18 cellular contexts compared by ENCODE assay signal in genomic region chr12:125208942-125209341, GRCh38. TPM values are rescaled to one million over a fixed set of nuclear protein-coding genes. Genes with fewer than 3 reads are reported as not detected.
"Had no signal": no experiment of that assay in that cellular context is flagged by ENCODE, and none has a peak within 500 bp of the region (broad histone marks: within the 10 kb centered on the region; RNA-seq: fewer than 3 reads in every experiment).

No MANE protein-coding gene starts in this region.

- H3K27ac Mint-ChIP-seq: activated CD4-positive, alpha-beta T cell treated with anti-CD3 and anti-CD28 coated beads, Interleukin-2, amount 10 ng/mL, durations not matched to agents 24 days and 14 days; activated CD8-positive, alpha-beta T cell treated with anti-CD3 and anti-CD28 coated beads, Interleukin-2, amount 10 ng/mL, durations not matched to agents 7 days and 5 days; activated naive CD8-positive, alpha-beta T cell; activated T-cell treated with anti-CD3 and anti-CD28 coated beads, Interleukin-2, amount 50 U/mL, for 72 hours; T-helper 17 cell had no signal

- H3K9me3 Mint-ChIP-seq: activated CD4-positive, alpha-beta T cell treated with anti-CD3 and anti-CD28 coated beads, Interleukin-2, amount 10 ng/mL, durations not matched to agents 24 days and 14 days; activated T-cell treated with anti-CD3 and anti-CD28 coated beads, Interleukin-2, amount 50 U/mL, for 72 hours had no signal

- H3K4me1 ChIP-seq: body of pancreas, colonic mucosa, foreskin keratinocyte had no signal

- H3K36me3 Mint-ChIP-seq: activated naive CD8-positive, alpha-beta T cell had no signal

- DNase-seq: activated CD4-positive, alpha-beta T cell treated with anti-CD3 and anti-CD28 coated beads, Interleukin-2, amount 10 ng/mL, durations not matched to agents 24 days and 14 days; activated CD4-positive, CD25-positive, alpha-beta regulatory T cell; activated CD8-positive, alpha-beta memory T cell treated with anti-CD3 and anti-CD28 coated beads, Interleukin-2, amount 50 U/mL, for 4 hours; activated CD8-positive, alpha-beta T cell treated with anti-CD3 and anti-CD28 coated beads, Interleukin-2, amount 10 ng/mL, durations not matched to agents 7 days and 5 days; activated gamma-delta T cell; activated T-cell treated with anti-CD3 and anti-CD28 coated beads, Interleukin-2, amount 50 U/mL, for 72 hours; amniotic stem cell; body of pancreas; central memory CD4-positive, alpha-beta T cell; colonic mucosa; effector CD8-positive, alpha-beta T cell; foreskin keratinocyte; left colon; stimulated activated CD4-positive, alpha-beta T cell treated with anti-CD3 and anti-CD28 coated beads, Interleukin-12 subunit alpha, Interleukin-12 subunit beta, amount 100 ng/mL, for 4 hours; stimulated activated CD4-positive, alpha-beta T cell treated with anti-CD3 and anti-CD28 coated beads, Interleukin-2, amount 100 ng/mL, for 24 hours; T-helper 17 cell had no signal

- H3K27ac ChIP-seq: body of pancreas, colonic mucosa, foreskin keratinocyte, neutrophil had no signal

- H3K9me3 ChIP-seq: body of pancreas, colonic mucosa, neutrophil had no signal

- ATAC-seq: activated CD8-positive, alpha-beta T cell treated with anti-CD3 and anti-CD28 coated beads, Interleukin-2, amount 10 ng/mL, durations not matched to agents 7 days and 5 days; activated T-cell treated with anti-CD3 and anti-CD28 coated beads, Interleukin-2, amount 50 U/mL, for 72 hours; body of pancreas; foreskin keratinocyte; left colon; T-helper 17 cell had no signal

- H3K4me3 ChIP-seq: body of pancreas, colonic mucosa had no signal

- H3K27me3 ChIP-seq: colonic mucosa, foreskin keratinocyte had no signal

- H3K4me1 Mint-ChIP-seq: T-helper 17 cell had no signal

- H3K4me3 Mint-ChIP-seq: activated CD4-positive, alpha-beta T cell treated with anti-CD3 and anti-CD28 coated beads, Interleukin-2, amount 10 ng/mL, durations not matched to agents 24 days and 14 days; activated CD8-positive, alpha-beta T cell treated with anti-CD3 and anti-CD28 coated beads, Interleukin-2, amount 10 ng/mL, durations not matched to agents 7 days and 5 days; activated naive CD8-positive, alpha-beta T cell; activated T-cell treated with anti-CD3 and anti-CD28 coated beads, Interleukin-2, amount 50 U/mL, for 72 hours; T-helper 17 cell had no signal

- H3K36me3 ChIP-seq: colonic mucosa, neutrophil had no signal

RNA-seq across cellular contexts. Expression of gene TMEM132B, which starts 22.8 kb away (rescaled TPM):
- total RNA-seq: activated CD4-positive, alpha-beta T cell treated with anti-CD3 and anti-CD28 coated beads, Interleukin-2, amount 10 ng/mL, durations not matched to agents 24 days and 14 days; activated CD8-positive, alpha-beta T cell treated with anti-CD3 and anti-CD28 coated beads, Interleukin-2, amount 10 ng/mL, durations not matched to agents 7 days and 5 days; activated T-cell treated with anti-CD3 and anti-CD28 coated beads, Interleukin-2, amount 50 U/mL, for 72 hours; T-helper 17 cell had no signal
